1 cellular context compared by ENCODE assay signal in the genomic region with DNA sequence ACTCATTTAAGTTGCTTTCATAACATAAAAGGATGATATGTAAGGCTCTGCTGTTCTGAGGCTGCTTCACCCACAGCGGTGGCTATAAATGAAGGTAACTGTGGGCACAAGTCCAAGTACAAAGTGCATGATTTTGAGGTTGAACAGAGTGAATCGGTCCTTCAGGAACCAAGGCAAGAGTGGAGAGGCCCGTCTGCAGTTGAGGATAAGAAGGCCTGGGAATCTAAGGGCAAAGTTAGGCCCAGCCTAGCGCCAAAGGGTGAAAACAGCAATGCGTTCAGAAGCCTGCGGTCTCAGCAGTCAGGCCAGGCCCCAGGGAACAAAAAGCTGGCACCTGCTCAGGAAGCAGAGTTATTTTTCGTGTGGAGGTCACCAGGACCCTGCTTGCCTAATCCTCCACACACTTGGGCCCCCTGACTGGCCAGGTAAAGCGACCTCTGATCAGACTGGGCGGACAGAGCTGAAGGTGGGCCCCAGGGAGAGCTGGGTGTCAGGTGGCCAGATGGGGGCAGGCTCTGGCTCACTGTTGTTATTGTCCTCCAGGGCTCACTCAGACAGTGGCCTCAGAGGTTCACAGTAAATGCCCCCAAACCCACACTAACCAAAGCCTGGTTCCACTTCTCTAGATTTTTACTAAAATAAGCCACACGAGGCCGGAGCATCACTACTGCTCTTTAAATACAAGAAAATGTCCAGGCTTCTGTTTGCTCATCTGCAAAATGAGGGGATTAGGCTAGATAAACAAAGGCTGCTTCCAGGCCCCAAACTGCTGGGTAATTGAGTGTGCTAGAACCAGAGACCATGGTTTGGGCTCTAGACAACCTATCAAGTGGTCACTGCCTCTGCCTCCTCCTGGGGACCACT.
TF ChIP-seq lines count a peak whose summit lies in the region.

No MANE protein-coding gene starts in this region.

TF ChIP-seq in HepG2, 621 proteins besides CTCF, POLR2A, EP300 and RAD21 (continued from another document and continues in another):
- TF ChIP-seq, protein P1, sequence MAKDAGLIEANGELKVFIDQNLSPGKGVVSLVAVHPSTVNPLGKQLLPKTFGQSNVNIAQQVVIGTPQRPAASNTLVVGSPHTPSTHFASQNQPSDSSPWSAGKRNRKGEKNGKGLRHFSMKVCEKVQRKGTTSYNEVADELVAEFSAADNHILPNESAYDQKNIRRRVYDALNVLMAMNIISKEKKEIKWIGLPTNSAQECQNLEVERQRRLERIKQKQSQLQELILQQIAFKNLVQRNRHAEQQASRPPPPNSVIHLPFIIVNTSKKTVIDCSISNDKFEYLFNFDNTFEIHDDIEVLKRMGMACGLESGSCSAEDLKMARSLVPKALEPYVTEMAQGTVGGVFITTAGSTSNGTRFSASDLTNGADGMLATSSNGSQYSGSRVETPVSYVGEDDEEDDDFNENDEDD (CRISPR knock-in tag; IDR thresholded peaks at IDR 0.05; ENCODE audit: borderline replicate concordance) = 0 out of 2 replicates have a peak, but pooled peaks have one; percentile 24
- TF ChIP-seq JUND (CRISPR knock-in tag; IDR thresholded peaks at IDR 0.05) = peak; percentile 65; the same call in 1 of the 2 replicates
- TF ChIP-seq, protein P2, sequence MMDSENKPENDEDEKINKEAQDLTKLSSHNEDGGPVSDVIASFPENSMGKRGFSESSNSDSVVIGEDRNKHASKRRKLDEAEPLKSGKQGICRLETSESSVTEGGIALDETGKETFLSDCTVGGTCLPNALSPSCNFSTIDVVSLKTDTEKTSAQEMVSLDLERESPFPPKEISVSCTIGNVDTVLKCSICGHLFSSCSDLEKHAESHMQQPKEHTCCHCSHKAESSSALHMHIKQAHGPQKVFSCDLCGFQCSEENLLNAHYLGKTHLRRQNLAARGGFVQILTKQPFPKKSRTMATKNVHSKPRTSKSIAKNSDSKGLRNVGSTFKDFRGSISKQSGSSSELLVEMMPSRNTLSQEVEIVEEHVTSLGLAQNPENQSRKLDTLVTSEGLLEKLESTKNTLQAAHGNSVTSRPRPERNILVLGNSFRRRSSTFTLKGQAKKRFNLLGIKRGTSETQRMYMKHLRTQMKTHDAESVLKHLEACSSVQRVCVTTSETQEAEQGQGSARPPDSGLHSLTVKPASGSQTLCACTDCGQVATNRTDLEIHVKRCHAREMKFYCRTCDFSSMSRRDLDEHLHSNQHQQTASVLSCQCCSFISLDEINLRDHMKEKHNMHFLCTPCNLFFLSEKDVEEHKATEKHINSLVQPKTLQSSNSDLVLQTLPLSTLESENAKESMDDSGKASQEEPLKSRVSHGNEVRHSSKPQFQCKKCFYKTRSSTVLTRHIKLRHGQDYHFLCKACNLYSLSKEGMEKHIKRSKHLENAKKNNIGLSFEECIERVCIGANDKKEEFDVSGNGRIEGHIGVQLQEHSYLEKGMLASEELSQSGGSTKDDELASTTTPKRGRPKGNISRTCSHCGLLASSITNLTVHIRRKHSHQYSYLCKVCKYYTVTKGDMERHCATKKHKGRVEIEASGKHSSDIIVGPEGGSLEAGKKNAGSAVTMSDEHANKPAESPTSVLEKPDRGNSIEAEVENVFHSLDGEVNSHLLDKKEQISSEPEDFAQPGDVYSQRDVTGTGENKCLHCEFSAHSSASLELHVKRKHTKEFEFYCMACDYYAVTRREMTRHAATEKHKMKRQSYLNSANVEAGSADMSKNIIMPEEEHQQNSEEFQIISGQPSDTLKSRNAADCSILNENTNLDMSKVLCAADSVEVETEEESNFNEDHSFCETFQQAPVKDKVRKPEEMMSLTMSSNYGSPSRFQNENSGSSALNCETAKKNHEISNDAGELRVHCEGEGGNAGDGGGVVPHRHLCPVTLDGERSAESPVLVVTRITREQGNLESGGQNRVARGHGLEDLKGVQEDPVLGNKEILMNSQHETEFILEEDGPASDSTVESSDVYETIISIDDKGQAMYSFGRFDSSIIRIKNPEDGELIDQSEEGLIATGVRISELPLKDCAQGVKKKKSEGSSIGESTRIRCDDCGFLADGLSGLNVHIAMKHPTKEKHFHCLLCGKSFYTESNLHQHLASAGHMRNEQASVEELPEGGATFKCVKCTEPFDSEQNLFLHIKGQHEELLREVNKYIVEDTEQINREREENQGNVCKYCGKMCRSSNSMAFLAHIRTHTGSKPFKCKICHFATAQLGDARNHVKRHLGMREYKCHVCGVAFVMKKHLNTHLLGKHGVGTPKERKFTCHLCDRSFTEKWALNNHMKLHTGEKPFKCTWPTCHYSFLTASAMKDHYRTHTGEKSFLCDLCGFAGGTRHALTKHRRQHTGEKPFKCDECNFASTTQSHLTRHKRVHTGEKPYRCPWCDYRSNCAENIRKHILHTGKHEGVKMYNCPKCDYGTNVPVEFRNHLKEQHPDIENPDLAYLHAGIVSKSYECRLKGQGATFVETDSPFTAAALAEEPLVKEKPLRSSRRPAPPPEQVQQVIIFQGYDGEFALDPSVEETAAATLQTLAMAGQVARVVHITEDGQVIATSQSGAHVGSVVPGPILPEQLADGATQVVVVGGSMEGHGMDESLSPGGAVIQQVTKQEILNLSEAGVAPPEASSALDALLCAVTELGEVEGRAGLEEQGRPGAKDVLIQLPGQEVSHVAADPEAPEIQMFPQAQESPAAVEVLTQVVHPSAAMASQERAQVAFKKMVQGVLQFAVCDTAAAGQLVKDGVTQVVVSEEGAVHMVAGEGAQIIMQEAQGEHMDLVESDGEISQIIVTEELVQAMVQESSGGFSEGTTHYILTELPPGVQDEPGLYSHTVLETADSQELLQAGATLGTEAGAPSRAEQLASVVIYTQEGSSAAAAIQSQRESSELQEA (CRISPR knock-in tag; IDR thresholded peaks at IDR 0.05; ENCODE audit: not compliant biosample characterization) = peak; percentile 88
- 0 out of 2 replicates have a peak, but pooled peaks have one; percentile 38 for TF ChIP-seq MTF1 (CRISPR knock-in tag; IDR thresholded peaks at IDR 0.05)
- no peak for TF ChIP-seq ATF1 (CRISPR knock-in tag; IDR thresholded peaks at IDR 0.05)
- TF ChIP-seq HNRNPK (IDR thresholded peaks at IDR 0.05; ENCODE audit: low read depth, low read length, poor library complexity, severe bottlenecking) = no peak
- TF ChIP-seq, protein P3, sequence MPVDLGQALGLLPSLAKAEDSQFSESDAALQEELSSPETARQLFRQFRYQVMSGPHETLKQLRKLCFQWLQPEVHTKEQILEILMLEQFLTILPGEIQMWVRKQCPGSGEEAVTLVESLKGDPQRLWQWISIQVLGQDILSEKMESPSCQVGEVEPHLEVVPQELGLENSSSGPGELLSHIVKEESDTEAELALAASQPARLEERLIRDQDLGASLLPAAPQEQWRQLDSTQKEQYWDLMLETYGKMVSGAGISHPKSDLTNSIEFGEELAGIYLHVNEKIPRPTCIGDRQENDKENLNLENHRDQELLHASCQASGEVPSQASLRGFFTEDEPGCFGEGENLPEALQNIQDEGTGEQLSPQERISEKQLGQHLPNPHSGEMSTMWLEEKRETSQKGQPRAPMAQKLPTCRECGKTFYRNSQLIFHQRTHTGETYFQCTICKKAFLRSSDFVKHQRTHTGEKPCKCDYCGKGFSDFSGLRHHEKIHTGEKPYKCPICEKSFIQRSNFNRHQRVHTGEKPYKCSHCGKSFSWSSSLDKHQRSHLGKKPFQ (CRISPR knock-in tag; IDR thresholded peaks at IDR 0.05; ENCODE audit: insufficient replicate concordance) = peak; percentile 24
- peak; percentile 62; the same call in 1 of the 2 replicates for TF ChIP-seq GATAD1 (CRISPR knock-in tag; IDR thresholded peaks at IDR 0.05)
- TF ChIP-seq, protein P4, sequence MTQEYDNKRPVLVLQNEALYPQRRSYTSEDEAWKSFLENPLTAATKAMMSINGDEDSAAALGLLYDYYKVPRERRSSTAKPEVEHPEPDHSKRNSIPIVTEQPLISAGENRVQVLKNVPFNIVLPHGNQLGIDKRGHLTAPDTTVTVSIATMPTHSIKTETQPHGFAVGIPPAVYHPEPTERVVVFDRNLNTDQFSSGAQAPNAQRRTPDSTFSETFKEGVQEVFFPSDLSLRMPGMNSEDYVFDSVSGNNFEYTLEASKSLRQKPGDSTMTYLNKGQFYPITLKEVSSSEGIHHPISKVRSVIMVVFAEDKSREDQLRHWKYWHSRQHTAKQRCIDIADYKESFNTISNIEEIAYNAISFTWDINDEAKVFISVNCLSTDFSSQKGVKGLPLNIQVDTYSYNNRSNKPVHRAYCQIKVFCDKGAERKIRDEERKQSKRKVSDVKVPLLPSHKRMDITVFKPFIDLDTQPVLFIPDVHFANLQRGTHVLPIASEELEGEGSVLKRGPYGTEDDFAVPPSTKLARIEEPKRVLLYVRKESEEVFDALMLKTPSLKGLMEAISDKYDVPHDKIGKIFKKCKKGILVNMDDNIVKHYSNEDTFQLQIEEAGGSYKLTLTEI (CRISPR knock-in tag; conservative IDR thresholded peaks at IDR 0.05) = no peak
- no peak for TF ChIP-seq ZNF615 (CRISPR knock-in tag; IDR thresholded peaks at IDR 0.05; ENCODE audit: borderline replicate concordance)
- TF ChIP-seq, protein P5, sequence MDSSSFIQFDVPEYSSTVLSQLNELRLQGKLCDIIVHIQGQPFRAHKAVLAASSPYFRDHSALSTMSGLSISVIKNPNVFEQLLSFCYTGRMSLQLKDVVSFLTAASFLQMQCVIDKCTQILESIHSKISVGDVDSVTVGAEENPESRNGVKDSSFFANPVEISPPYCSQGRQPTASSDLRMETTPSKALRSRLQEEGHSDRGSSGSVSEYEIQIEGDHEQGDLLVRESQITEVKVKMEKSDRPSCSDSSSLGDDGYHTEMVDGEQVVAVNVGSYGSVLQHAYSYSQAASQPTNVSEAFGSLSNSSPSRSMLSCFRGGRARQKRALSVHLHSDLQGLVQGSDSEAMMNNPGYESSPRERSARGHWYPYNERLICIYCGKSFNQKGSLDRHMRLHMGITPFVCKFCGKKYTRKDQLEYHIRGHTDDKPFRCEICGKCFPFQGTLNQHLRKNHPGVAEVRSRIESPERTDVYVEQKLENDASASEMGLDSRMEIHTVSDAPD (CRISPR knock-in tag; IDR thresholded peaks at IDR 0.05) = peak; percentile 94
- no peak for TF ChIP-seq ZNF326 (CRISPR knock-in tag; IDR thresholded peaks at IDR 0.05; ENCODE audit: borderline replicate concordance)
- TF ChIP-seq PAX8 (CRISPR knock-in tag; IDR thresholded peaks at IDR 0.05; ENCODE audit: borderline replicate concordance) = no peak
- TF ChIP-seq ZNF570 (CRISPR knock-in tag; IDR thresholded peaks at IDR 0.05; ENCODE audit: borderline replicate concordance) = no peak; the same call in 1 of the 2 replicates
- TF ChIP-seq NR3C1 (CRISPR knock-in tag; IDR thresholded peaks at IDR 0.05) = no peak
- peak; percentile 78 for TF ChIP-seq ISL2 (CRISPR knock-in tag; IDR thresholded peaks at IDR 0.05)
- TF ChIP-seq NCOA2 (CRISPR knock-in tag; IDR thresholded peaks at IDR 0.05) = peak; percentile 88
- TF ChIP-seq, protein P6, sequence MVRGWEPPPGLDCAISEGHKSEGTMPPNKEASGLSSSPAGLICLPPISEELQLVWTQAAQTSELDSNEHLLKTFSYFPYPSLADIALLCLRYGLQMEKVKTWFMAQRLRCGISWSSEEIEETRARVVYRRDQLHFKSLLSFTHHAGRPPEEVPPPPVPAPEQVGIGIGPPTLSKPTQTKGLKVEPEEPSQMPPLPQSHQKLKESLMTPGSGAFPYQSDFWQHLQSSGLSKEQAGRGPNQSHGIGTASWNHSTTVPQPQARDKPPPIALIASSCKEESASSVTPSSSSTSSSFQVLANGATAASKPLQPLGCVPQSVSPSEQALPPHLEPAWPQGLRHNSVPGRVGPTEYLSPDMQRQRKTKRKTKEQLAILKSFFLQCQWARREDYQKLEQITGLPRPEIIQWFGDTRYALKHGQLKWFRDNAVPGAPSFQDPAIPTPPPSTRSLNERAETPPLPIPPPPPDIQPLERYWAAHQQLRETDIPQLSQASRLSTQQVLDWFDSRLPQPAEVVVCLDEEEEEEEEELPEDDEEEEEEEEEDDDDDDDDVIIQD (CRISPR knock-in tag; IDR thresholded peaks at IDR 0.05; ENCODE audit: low read depth) = peak; percentile 69; the same call in 1 of the 2 replicates
- TF ChIP-seq ZKSCAN8 (CRISPR knock-in tag; IDR thresholded peaks at IDR 0.05; ENCODE audit: borderline replicate concordance) = peak; percentile 15; the same call in 1 of the 2 replicates
- TF ChIP-seq, protein P7, sequence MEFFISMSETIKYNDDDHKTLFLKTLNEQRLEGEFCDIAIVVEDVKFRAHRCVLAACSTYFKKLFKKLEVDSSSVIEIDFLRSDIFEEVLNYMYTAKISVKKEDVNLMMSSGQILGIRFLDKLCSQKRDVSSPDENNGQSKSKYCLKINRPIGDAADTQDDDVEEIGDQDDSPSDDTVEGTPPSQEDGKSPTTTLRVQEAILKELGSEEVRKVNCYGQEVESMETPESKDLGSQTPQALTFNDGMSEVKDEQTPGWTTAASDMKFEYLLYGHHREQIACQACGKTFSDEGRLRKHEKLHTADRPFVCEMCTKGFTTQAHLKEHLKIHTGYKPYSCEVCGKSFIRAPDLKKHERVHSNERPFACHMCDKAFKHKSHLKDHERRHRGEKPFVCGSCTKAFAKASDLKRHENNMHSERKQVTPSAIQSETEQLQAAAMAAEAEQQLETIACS (CRISPR knock-in tag; IDR thresholded peaks at IDR 0.05) = no peak
- peak; percentile 89 for TF ChIP-seq ZNF547 (CRISPR knock-in tag; IDR thresholded peaks at IDR 0.05)
- no peak for TF ChIP-seq ZNF672 (CRISPR knock-in tag; IDR thresholded peaks at IDR 0.05)
- TF ChIP-seq, protein P8, sequence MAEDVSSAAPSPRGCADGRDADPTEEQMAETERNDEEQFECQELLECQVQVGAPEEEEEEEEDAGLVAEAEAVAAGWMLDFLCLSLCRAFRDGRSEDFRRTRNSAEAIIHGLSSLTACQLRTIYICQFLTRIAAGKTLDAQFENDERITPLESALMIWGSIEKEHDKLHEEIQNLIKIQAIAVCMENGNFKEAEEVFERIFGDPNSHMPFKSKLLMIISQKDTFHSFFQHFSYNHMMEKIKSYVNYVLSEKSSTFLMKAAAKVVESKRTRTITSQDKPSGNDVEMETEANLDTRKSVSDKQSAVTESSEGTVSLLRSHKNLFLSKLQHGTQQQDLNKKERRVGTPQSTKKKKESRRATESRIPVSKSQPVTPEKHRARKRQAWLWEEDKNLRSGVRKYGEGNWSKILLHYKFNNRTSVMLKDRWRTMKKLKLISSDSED (CRISPR knock-in tag; IDR thresholded peaks at IDR 0.05) = no peak
- TF ChIP-seq ZSCAN30 (CRISPR knock-in tag; IDR thresholded peaks at IDR 0.05) = no peak
- TF ChIP-seq ZNF75D (CRISPR knock-in tag; IDR thresholded peaks at IDR 0.05; ENCODE audit: borderline replicate concordance) = no peak
- TF ChIP-seq, protein P9, sequence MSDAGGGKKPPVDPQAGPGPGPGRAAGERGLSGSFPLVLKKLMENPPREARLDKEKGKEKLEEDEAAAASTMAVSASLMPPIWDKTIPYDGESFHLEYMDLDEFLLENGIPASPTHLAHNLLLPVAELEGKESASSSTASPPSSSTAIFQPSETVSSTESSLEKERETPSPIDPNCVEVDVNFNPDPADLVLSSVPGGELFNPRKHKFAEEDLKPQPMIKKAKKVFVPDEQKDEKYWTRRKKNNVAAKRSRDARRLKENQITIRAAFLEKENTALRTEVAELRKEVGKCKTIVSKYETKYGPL (CRISPR knock-in tag; IDR thresholded peaks at IDR 0.05) = peak; percentile 49; the same call in 1 of the 2 replicates
